1 cellular context compared by ENCODE assay signal in the genomic region with DNA sequence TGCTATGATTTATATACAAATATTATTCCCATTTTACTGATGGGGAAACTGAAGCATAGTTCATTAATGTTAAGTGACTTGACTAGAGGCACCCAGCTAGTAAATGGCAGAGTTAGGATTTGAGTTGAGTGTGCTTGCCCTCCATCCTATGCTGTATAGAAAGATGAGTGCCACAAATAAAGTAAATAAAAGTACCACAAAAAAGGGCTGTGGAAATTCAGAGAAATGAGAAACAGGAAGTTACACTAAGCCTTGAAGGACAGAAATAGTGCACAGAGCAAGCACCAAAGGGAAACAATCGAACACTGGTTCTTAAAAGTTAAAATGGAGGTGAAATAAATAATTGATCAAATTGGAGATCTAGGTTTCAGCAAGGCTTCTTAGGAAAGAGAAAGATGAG.
TF ChIP-seq lines count a peak whose summit lies in the region.

No MANE protein-coding gene starts in this region.

TF ChIP-seq in HepG2, 621 proteins besides CTCF, POLR2A, EP300 and RAD21 (continued from another document):
- TF ChIP-seq ZNF326 (CRISPR knock-in tag; IDR thresholded peaks at IDR 0.05; ENCODE audit: borderline replicate concordance) = no peak
- TF ChIP-seq, protein P1, sequence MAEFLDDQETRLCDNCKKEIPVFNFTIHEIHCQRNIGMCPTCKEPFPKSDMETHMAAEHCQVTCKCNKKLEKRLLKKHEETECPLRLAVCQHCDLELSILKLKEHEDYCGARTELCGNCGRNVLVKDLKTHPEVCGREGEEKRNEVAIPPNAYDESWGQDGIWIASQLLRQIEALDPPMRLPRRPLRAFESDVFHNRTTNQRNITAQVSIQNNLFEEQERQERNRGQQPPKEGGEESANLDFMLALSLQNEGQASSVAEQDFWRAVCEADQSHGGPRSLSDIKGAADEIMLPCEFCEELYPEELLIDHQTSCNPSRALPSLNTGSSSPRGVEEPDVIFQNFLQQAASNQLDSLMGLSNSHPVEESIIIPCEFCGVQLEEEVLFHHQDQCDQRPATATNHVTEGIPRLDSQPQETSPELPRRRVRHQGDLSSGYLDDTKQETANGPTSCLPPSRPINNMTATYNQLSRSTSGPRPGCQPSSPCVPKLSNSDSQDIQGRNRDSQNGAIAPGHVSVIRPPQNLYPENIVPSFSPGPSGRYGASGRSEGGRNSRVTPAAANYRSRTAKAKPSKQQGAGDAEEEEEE (CRISPR knock-in tag; IDR thresholded peaks at IDR 0.05; ENCODE audit: borderline replicate concordance) = no peak
- no peak for TF ChIP-seq SRF (IDR thresholded peaks at IDR 0.05; ENCODE audit: low read depth, low read length)
- no peak for TF ChIP-seq HNRNPLL (IDR thresholded peaks at IDR 0.05; ENCODE audit: low read depth, low read length, poor library complexity, severe bottlenecking)
- no peak for TF ChIP-seq KAT2B (IDR thresholded peaks at IDR 0.05; ENCODE audit: borderline replicate concordance, low read depth, low read length)
- TF ChIP-seq ISX (CRISPR knock-in tag; conservative IDR thresholded peaks at IDR 0.05) = no peak
- TF ChIP-seq GABPB1 (CRISPR knock-in tag; IDR thresholded peaks at IDR 0.05) = no peak
- no peak for TF ChIP-seq RFXANK (CRISPR knock-in tag; IDR thresholded peaks at IDR 0.05)
- no peak for TF ChIP-seq ZNF746 (CRISPR knock-in tag; IDR thresholded peaks at IDR 0.05)
